1 cellular context compared by ENCODE assay signal in the genomic region with DNA sequence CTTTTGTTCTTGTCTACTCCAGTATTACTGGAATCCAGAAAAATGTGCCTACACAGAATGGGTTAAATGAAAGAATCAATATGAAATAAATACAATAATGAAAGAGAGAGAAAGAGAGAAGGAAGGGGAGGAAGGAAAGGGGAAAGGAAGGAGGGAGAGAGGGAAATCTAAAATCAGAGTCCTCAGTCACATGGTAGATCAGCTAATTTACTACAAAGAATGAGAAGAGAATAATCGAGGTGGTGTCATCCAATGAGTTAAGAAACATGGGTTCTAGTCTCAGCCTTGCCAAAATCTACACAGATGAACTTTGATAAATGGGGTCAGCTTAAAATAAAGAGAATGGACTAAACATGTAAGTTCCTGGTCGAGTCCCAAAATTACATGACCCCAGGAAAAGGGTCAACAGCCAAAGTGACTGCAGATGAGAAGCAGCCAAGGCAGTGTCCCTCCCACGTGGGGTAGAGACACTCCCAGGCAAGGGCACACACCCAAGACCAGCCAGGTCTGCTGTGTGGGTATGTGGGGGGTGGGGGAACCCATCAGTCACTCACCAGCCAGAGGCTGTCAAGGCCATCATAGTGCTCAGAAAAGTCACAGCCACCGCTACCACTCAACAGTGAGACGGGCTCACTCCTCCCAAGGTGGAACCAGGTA.
TF ChIP-seq lines count a peak whose summit lies in the region.

No MANE protein-coding gene starts in this region.

TF ChIP-seq in IMR-90, 13 proteins besides CTCF, POLR2A, EP300 and RAD21 (continued from another document):
- TF ChIP-seq ELK1 (IDR thresholded peaks at IDR 0.05; ENCODE audit: borderline replicate concordance, low read depth, low read length) (no peak), RFX5 (IDR thresholded peaks at IDR 0.05; ENCODE audit: low read depth, low read length) (no peak), BHLHE40 (IDR thresholded peaks at IDR 0.05; ENCODE audit: low read depth, low read length) (no peak), MAZ (IDR thresholded peaks at IDR 0.05; ENCODE audit: borderline replicate concordance, low read depth, low read length) (no peak), SMC3 (IDR thresholded peaks at IDR 0.05; ENCODE audit: low read depth, low read length) (no peak), RCOR1 (IDR thresholded peaks at IDR 0.05; ENCODE audit: insufficient replicate concordance, low read length) (no peak), NFE2L2 (IDR thresholded peaks at IDR 0.05; ENCODE audit: low read depth, low read length) (no peak), CHD1 (IDR thresholded peaks at IDR 0.05; ENCODE audit: low read depth, low read length) (no peak), CEBPB (IDR thresholded peaks at IDR 0.05; ENCODE audit: low read depth, low read length) (no peak), FOS (IDR thresholded peaks at IDR 0.05; ENCODE audit: low read depth, low read length) (no peak), MAFK (IDR thresholded peaks at IDR 0.05; ENCODE audit: low read depth, low read length) (no peak), MXI1 (IDR thresholded peaks at IDR 0.05; ENCODE audit: borderline replicate concordance, low read depth, low read length) (no peak)
